ENCODE assay signal across 7 cellular contexts in the genomic region with DNA sequence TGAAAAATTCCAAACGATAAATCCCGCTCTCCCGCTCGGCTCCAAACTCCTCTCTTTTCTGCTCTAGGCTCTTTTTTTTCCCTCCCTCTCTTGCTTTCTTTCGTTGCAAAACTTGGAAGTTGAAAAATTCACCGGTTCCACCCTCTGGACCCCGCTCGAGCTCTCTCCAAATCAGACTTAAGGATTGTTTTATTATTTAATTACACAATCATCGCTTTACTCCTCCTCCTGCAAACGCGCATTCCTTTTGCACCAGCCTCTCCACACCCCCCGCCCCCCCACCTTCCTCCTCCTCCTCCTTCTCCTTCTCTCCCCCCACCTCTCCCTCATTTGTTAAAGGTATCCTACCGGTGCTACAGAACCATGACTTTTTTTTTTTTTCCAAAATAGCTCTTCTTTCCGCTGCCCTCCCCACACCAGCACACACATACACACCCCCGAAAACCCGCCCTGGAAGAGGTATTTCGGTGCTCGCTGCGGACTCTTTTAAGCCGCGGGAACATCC. TPM values are rescaled to one million over a fixed set of nuclear protein-coding genes. Genes with fewer than 3 reads are reported as not detected.
DNase-seq lines count a peak whose midpoint lies in the region; ATAC-seq and TF ChIP-seq lines count a peak whose summit lies in the region.

No MANE protein-coding gene starts in this region.

- H3K27me3 ChIP-seq in HUES6 (ENCODE audit: control insufficient read depth, insufficient read depth, low read length) (peaks cover 53% of the 10 kb centered on the region), lung (ENCODE audit: control insufficient read depth, insufficient read depth) (no peaks in the 10 kb centered on the region)

- H3K4me3 ChIP-seq in HUES6 (ENCODE audit: low read depth, low read length) (peak overlapping the region; percentile 87), lung (peak overlapping the region; percentile 74)

- H3K9me3 ChIP-seq in HUES6 (ENCODE audit: control insufficient read depth, insufficient read depth, low read depth, low read length): no peaks in the 10 kb centered on the region
- peaks cover 0 to 2% of the 10 kb centered on the region in 2 donors for H3K9me3 ChIP-seq in lung (ENCODE audit: control insufficient read depth in 2 of 2, insufficient read depth in 1 of 2, low read length in 1 of 2)

- peaks cover 2% of the 10 kb centered on the region for H3K36me3 Mint-ChIP-seq in effector memory CD8-positive, alpha-beta T cell (ENCODE audit: insufficient read depth)

- peaks cover 13 to 18% of the 10 kb centered on the region in 2 donors for H3K4me1 Mint-ChIP-seq in effector memory CD8-positive, alpha-beta T cell (ENCODE audit: low read depth in 2 of 2)

- no peak for TF ChIP-seq CTCF in GM10266 (IDR thresholded peaks at IDR 0.05; ENCODE audit: control insufficient read depth, insufficient read depth, low read depth, missing control alignments)
- TF ChIP-seq CTCF in lung (IDR thresholded peaks at IDR 0.05; ENCODE audit: control extremely low read depth, extremely low read depth): no peak

- H3K27me3 Mint-ChIP-seq in effector memory CD8-positive, alpha-beta T cell: peaks cover 38 to 49% of the 10 kb centered on the region in 2 donors

- peak; percentile 37 for DNase-seq in GM10266 (ENCODE audit: extremely low spot score)
- DNase-seq in effector memory CD8-positive, alpha-beta T cell: no peak
- DNase-seq in lung (ENCODE audit: low spot score): peak; percentile 83
- DNase-seq in NCI-H128 (lab: John Stamatoyannopoulos, UW; ENCODE audit: unreplicated experiment): no peak

- H3K27ac ChIP-seq in HUES6 (ENCODE audit: low read depth, low read length) (peak overlapping the region; percentile 87; the same call in 1 of the 2 replicates), lung (ENCODE audit: low read depth in 1 of 2, low read length in 1 of 2) (peak overlapping the region; percentile 97 to 100), temporal lobe (ENCODE audit: low read depth, low read length) (peak overlapping the region; percentile 89)

- 0 to 1% methylated on average over 21 of the region's 21 CpGs for WGBS in lung, 2 donors

- H3K9ac ChIP-seq in HUES6 (ENCODE audit: low read length): peak overlapping the region; percentile 85

- H3K4me3 Mint-ChIP-seq in effector memory CD8-positive, alpha-beta T cell: peak overlapping the region; percentile 87 to 88

- H3K36me3 ChIP-seq in HUES6 (ENCODE audit: control insufficient read depth, insufficient read depth, low read length) (no peaks in the 10 kb centered on the region), lung (ENCODE audit: control insufficient read depth in 2 of 2, insufficient read depth in 2 of 2, low read length in 2 of 2) (no peaks in the 10 kb centered on the region)

- H3K27ac Mint-ChIP-seq in effector memory CD8-positive, alpha-beta T cell: no peak overlapping the region

- H3K4me1 ChIP-seq in HUES6 (ENCODE audit: control insufficient read depth, insufficient read depth, low read length): peaks cover 29% of the 10 kb centered on the region
- H3K4me1 ChIP-seq in lung (ENCODE audit: control insufficient read depth in 2 of 2, insufficient read depth in 2 of 2, low read length in 2 of 2): peaks cover 3 to 8% of the 10 kb centered on the region in 2 donors

- ATAC-seq in SK-N-SH treated with all-trans-retinoic acid at 6 μM for 48 hours (peak; percentile 43), lung (ENCODE audit: insufficient read depth, low FRiP score) (peak; percentile 23)
- peak; percentile 12 for ATAC-seq in effector memory CD8-positive, alpha-beta T cell (replicated peaks)

- no peaks in the 10 kb centered on the region for H3K9me3 Mint-ChIP-seq in effector memory CD8-positive, alpha-beta T cell

TF ChIP-seq in SK-N-SH treated with all-trans-retinoic acid at 6 μM for 48 hours, 23 proteins besides CTCF, POLR2A, EP300 and RAD21:
- TF ChIP-seq SNAI2 (CRISPR knock-in tag; IDR thresholded peaks at IDR 0.05): no peak

RNA-seq across cellular contexts. Expression of gene NFIB, which starts 0.5 kb away (rescaled TPM):
- total RNA-seq in lung (100 to 1,000 TPM in 1 of 2 donors, 10 to 100 TPM in 1; 89.2 to 189 TPM), temporal lobe (139 TPM)
- 10 to 100 TPM in 1 of 2 donors, 1 to 10 TPM in 1; 7.3 to 12.7 TPM for polyA plus RNA-seq in lung

Comparison
In these comparisons a context has a peak if more than half of its experiments do, and no peak if none do; other contexts are left out.
1. DNase-seq: peak in GM10266 (single experiment) and lung (single experiment); none in effector memory CD8-positive, alpha-beta T cell (0 of 3) and NCI-H128 (single experiment).
2. Peak in every context shown above with its lines, with median percentiles within 50 percentile points of each other: H3K27ac ChIP-seq and ATAC-seq.